In genomic region chr1:1621173-1621661, GRCh38 we compare ENCODE assay signal across 28 cellular contexts. TPM values are rescaled to one million over a fixed set of nuclear protein-coding genes. Genes with fewer than 3 reads are reported as not detected.
"Had no signal": no experiment of that assay in that cellular context is flagged by ENCODE, and none has a peak within 500 bp of the region (broad histone marks: within the 10 kb centered on the region; RNA-seq: fewer than 3 reads in every experiment).

No MANE protein-coding gene starts in this region.

- H3K27me3 Mint-ChIP-seq: activated CD4-positive, alpha-beta T cell treated with anti-CD3 and anti-CD28 coated beads for 36 hours; activated naive CD8-positive, alpha-beta T cell treated with anti-CD3 and anti-CD28 coated beads for 36 hours; effector memory CD8-positive, alpha-beta T cell; naive B cell; stimulated activated naive B cell treated with anti-CD40 and anti-IgM and Interleukin-4, amounts not matched to agents 10 μg/mL and 1 μg/mL and 100 μg/mL, for 72 hours had no signal

- H3K36me3 Mint-ChIP-seq: activated naive CD8-positive, alpha-beta T cell treated with anti-CD3 and anti-CD28 coated beads for 36 hours; naive B cell had no signal

- H3K27ac Mint-ChIP-seq: activated CD4-positive, alpha-beta T cell treated with anti-CD3 and anti-CD28 coated beads for 36 hours; activated naive CD4-positive, alpha-beta T cell treated with anti-CD3 and anti-CD28 coated beads for 36 hours; activated naive CD8-positive, alpha-beta T cell treated with anti-CD3 and anti-CD28 coated beads for 36 hours; effector memory CD8-positive, alpha-beta T cell; mesothelial cell of epicardium; naive B cell; stimulated activated naive B cell treated with anti-CD40 and anti-IgM and Interleukin-4, amounts not matched to agents 10 μg/mL and 1 μg/mL and 100 μg/mL, for 72 hours had no signal

- H3K9me3 ChIP-seq: adrenal gland, body of pancreas, gastroesophageal sphincter, left lung, right lobe of liver, stomach, thyroid gland, upper lobe of right lung had no signal

- H3K4me3 ChIP-seq: adrenal gland, body of pancreas, gastroesophageal sphincter, left lung, right lobe of liver, stomach, thyroid gland, upper lobe of right lung had no signal

- H3K4me3 Mint-ChIP-seq: activated CD4-positive, alpha-beta T cell treated with anti-CD3 and anti-CD28 coated beads for 36 hours; activated naive CD4-positive, alpha-beta T cell treated with anti-CD3 and anti-CD28 coated beads for 36 hours; activated naive CD8-positive, alpha-beta T cell treated with anti-CD3 and anti-CD28 coated beads for 36 hours; effector memory CD8-positive, alpha-beta T cell; mesothelial cell of epicardium; neural crest cell; stimulated activated naive B cell treated with anti-CD40 and anti-IgM and Interleukin-4, amounts not matched to agents 10 μg/mL and 1 μg/mL and 100 μg/mL, for 72 hours had no signal

- ATAC-seq: activated CD4-positive, alpha-beta T cell treated with anti-CD3 and anti-CD28 coated beads for 36 hours; body of pancreas; effector memory CD8-positive, alpha-beta T cell; gastroesophageal sphincter; left lung; right lobe of liver; stimulated activated naive B cell treated with anti-CD40 and anti-IgM and Interleukin-4, amounts not matched to agents 10 μg/mL and 1 μg/mL and 100 μg/mL, for 72 hours; upper lobe of right lung had no signal

- H3K9me3 Mint-ChIP-seq: activated naive CD4-positive, alpha-beta T cell treated with anti-CD3 and anti-CD28 coated beads for 36 hours; activated naive CD8-positive, alpha-beta T cell treated with anti-CD3 and anti-CD28 coated beads for 36 hours; effector memory CD8-positive, alpha-beta T cell; mesothelial cell of epicardium; naive B cell; neural crest cell; stimulated activated naive B cell treated with anti-CD40 and anti-IgM and Interleukin-4, amounts not matched to agents 10 μg/mL and 1 μg/mL and 100 μg/mL, for 72 hours had no signal

- DNase-seq: activated CD4-positive, alpha-beta T cell treated with anti-CD3 and anti-CD28 coated beads for 36 hours; activated CD4-positive, CD25-positive, alpha-beta regulatory T cell; activated CD8-positive, alpha-beta memory T cell treated with anti-CD3 and anti-CD28 coated beads for 24 hours; activated effector memory CD4-positive, alpha-beta T cell treated with anti-CD3 and anti-CD28 coated beads, Interleukin-2, amount 50 U/mL, for 16 hours; activated naive CD4-positive, alpha-beta T cell treated with anti-CD3 and anti-CD28 coated beads for 36 hours; activated naive CD8-positive, alpha-beta T cell treated with anti-CD3 and anti-CD28 coated beads for 36 hours; adrenal gland; body of pancreas; cortex of kidney; effector memory CD8-positive, alpha-beta T cell; erythroblast; hypothalamus; kidney glomerular epithelial cell; mammary epithelial cell; naive B cell; occipital lobe; small intestine; stimulated activated CD4-positive, alpha-beta T cell treated with anti-CD3 and anti-CD28 coated beads, Interleukin-15, amount 100 ng/mL, for 24 hours; stimulated activated CD4-positive, alpha-beta T cell treated with anti-CD3 and anti-CD28 coated beads, Interleukin-2, amount 100 ng/mL, for 24 hours; stimulated activated naive B cell treated with anti-CD40 and anti-IgM and Interleukin-4, amounts not matched to agents 10 μg/mL and 1 μg/mL and 100 μg/mL, for 72 hours; stomach; thyroid gland; upper lobe of right lung had no signal

- H3K27ac ChIP-seq: adrenal gland, body of pancreas, gastroesophageal sphincter, left lung, right lobe of liver, thyroid gland, upper lobe of right lung had no signal

- H3K27me3 ChIP-seq: adrenal gland, body of pancreas, gastroesophageal sphincter, left lung, right lobe of liver, stomach, thyroid gland, upper lobe of right lung had no signal

RNA-seq across cellular contexts. Expression of gene MMP23B, which starts 10.8 kb away (rescaled TPM):
- polyA plus RNA-seq: mammary epithelial cell had no signal
